Comparison of ENCODE assay signal across 13 cellular contexts in the genomic region with DNA sequence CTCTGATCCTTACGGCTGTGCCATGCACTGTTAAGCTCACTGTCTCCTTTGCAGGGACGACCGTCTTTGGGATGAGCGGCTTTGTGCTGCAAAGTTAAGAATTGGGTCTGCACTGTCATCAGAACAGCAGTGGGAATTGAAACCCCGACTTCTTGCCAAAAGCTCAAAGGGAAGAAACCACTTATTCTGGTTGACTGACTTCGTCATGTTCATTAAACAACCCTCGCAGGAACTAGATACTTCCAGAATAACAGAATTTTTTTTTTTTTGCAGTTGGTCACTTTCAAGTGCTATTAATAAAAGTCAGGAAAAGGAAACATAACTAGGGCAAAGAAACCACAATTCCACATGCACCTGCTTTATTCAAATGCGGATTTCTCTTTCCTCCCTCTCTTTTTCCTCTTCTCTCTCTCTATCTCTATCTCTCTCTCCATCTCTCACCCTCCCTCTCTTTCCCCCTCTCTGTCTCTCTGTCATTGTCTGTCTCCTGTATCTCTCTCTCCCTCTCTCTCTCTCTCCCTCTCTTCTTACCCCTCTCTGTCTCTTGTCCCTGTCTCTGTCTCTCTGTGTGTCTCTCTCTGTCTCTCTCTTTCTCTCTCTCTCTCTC.
A peak's percentile ranks its signal among the peaks of the same experiment; 100 is the strongest.
DNase-seq lines count a peak whose midpoint lies in the region; ATAC-seq, FAIRE-seq and TF ChIP-seq lines count a peak whose summit lies in the region.
"Had no signal": no experiment of that assay in that cellular context is flagged by ENCODE, and none has a peak within 500 bp of the region (broad histone marks: within the 10 kb centered on the region; RNA-seq: fewer than 3 reads in every experiment).

No MANE protein-coding gene starts in this region.

- DNase-seq in NCI-H748 (lab: John Stamatoyannopoulos, UW; ENCODE audit: unreplicated experiment) (peak; percentile 17), NCI-H748 treated with DMSO at 0.1 percent for 48 hours (lab: John Stamatoyannopoulos, UW) (no peak), pons (ENCODE audit: low spot score) (peak; percentile 81), H54 (ENCODE audit: insufficient read length, low spot score) (no peak), iPS-NIHi11 (ENCODE audit: low spot score) (no peak), caudate nucleus (lab: John Stamatoyannopoulos, UW) (no peak)
- DNase-seq: activated CD4-positive, CD25-positive, alpha-beta regulatory T cell treated with anti-CD3 and anti-CD28 coated beads, Interleukin-2, amount 50 U/mL, for 72 hours; NCI-H446 treated with DMSO at 0.1 percent for 48 hours; nephron progenitor cell had no signal

- no peak overlapping the region for H3K27ac ChIP-seq in caudate nucleus (ENCODE audit: low read depth, low read length)

- peak; percentile 76 for ATAC-seq in GM21825 (IDR thresholded peaks at IDR 0.05; ENCODE audit: unreplicated experiment)
- ATAC-seq in HG03575 (IDR thresholded peaks at IDR 0.05; ENCODE audit: extremely low read depth, insufficient number of reproducible peaks, low FRiP score, unreplicated experiment) = peak; percentile 70

- no peak for FAIRE-seq in H54 (lab: Jason Lieb, UNC)
- FAIRE-seq: frontal cortex, H1 had no signal

- no peak for TF ChIP-seq POLR2A in H54 (IDR thresholded peaks at IDR 0.05; ENCODE audit: low read depth, low read length)

Comparison
In these comparisons a context has a peak if more than half of its experiments do, and no peak if none do; other contexts are left out.
1. DNase-seq: peak in NCI-H748 (single experiment) and pons (single experiment); none in NCI-H748 treated with DMSO at 0.1 percent for 48 hours (single experiment), H54 (single experiment), iPS-NIHi11 (single experiment) and caudate nucleus (0 of 61).